In genomic region chr9:135888126-135888765, GRCh38 we compare ENCODE assay signal across 12 cellular contexts. TPM values are rescaled to one million over a fixed set of nuclear protein-coding genes. Genes with fewer than 3 reads are reported as not detected.
DNase-seq lines count a peak whose midpoint lies in the region; ATAC-seq and TF ChIP-seq lines count a peak whose summit lies in the region.
"Had no signal": no experiment of that assay in that cellular context is flagged by ENCODE, and none has a peak within 500 bp of the region (broad histone marks: within the 10 kb centered on the region; RNA-seq: fewer than 3 reads in every experiment).

No MANE protein-coding gene starts in this region.

- H3K4me1 ChIP-seq in A673 (ENCODE audit: insufficient read depth, low read length, poor library complexity, severe bottlenecking) = peaks cover 57% of the 10 kb centered on the region

- H3K36me3 Mint-ChIP-seq in activated CD8-positive, alpha-beta T cell treated with anti-CD3 and anti-CD28 coated beads for 36 hours (ENCODE audit: low read depth) = no peaks in the 10 kb centered on the region
- no peaks in the 10 kb centered on the region for H3K36me3 Mint-ChIP-seq in glutamatergic neuron (ENCODE audit: unreplicated experiment)
- H3K36me3 Mint-ChIP-seq in activated CD4-positive, alpha-beta T cell treated with anti-CD3 and anti-CD28 coated beads, Interleukin-2, amount 10 ng/mL, durations not matched to agents 24 days and 14 days (ENCODE audit: low read depth) = no peaks in the 10 kb centered on the region

- no peaks in the 10 kb centered on the region for H3K27me3 ChIP-seq in A673 (replicated peaks; ENCODE audit: insufficient read depth, low read depth, low read length, poor library complexity)
- H3K27me3 ChIP-seq: esophagus muscularis mucosa, uterus had no signal

- peak overlapping the region; percentile 50 for H3K27ac ChIP-seq in A673 (ENCODE audit: low read depth, low read length, poor library complexity, severe bottlenecking)
- H3K27ac ChIP-seq: uterus had no signal

- H3K9me3 Mint-ChIP-seq in activated CD8-positive, alpha-beta T cell treated with anti-CD3 and anti-CD28 coated beads for 36 hours = no peaks in the 10 kb centered on the region
- H3K9me3 Mint-ChIP-seq in glutamatergic neuron (ENCODE audit: unreplicated experiment) = peaks cover 13% of the 10 kb centered on the region
- H3K9me3 Mint-ChIP-seq in activated CD4-positive, alpha-beta T cell treated with anti-CD3 and anti-CD28 coated beads, Interleukin-2, amount 10 ng/mL, durations not matched to agents 24 days and 14 days = no peaks in the 10 kb centered on the region

- BruUV-seq in A673 (replicated peaks; lab: Mats Ljungman, UMichigan) = no TSS peak

- no peaks in the 10 kb centered on the region for H3K36me3 ChIP-seq in A673 (ENCODE audit: insufficient read depth, low read length, poor library complexity, severe bottlenecking)
- H3K36me3 ChIP-seq: esophagus muscularis mucosa, uterus had no signal

- TF ChIP-seq CTCF in A673 (conservative IDR thresholded peaks at IDR 0.05; ENCODE audit: low read depth, low read length) = no peak
- no peak for TF ChIP-seq CTCF in activated CD8-positive, alpha-beta T cell treated with anti-CD3 and anti-CD28 coated beads for 36 hours (IDR thresholded peaks at IDR 0.05)
- TF ChIP-seq CTCF in glutamatergic neuron (IDR thresholded peaks at IDR 0.05; ENCODE audit: partially characterized antibody, unreplicated experiment) = no peak

- in situ Hi-C loops in G401 (cut with HindIII; ENCODE audit: low sequenced_read_pairs) = no loop called here

- CTCF ChIA-PET in A673 (lab: Charles Lee) = no interaction called here
- CTCF ChIA-PET in activated CD8-positive, alpha-beta T cell treated with anti-CD3 and anti-CD28 coated beads for 36 hours (lab: Charles Lee) = interaction anchor here (1.0 kb wide), 2 partner anchors 11 to 23 kb away, joined by 3 read pairs; no protein-coding TSS in a partner anchor

- no peaks in the 10 kb centered on the region for H3K9me3 ChIP-seq in A673 (ENCODE audit: low read depth, low read length, poor library complexity, severe bottlenecking)
- H3K9me3 ChIP-seq: esophagus muscularis mucosa, uterus had no signal

- DNase-seq in A673 (ENCODE audit: low spot score) (no peak), G401 (ENCODE audit: low spot score) (peak; percentile 83), glutamatergic neuron (no peak), cortex of kidney (lab: John Stamatoyannopoulos, UW) (no peak), left colon (no peak), NAMALWA (ENCODE audit: low spot score) (no peak)
- no peak for DNase-seq in activated CD8-positive, alpha-beta T cell treated with anti-CD3 and anti-CD28 coated beads for 36 hours
- no peak for DNase-seq in activated CD4-positive, alpha-beta T cell treated with anti-CD3 and anti-CD28 coated beads, Interleukin-2, amount 10 ng/mL, durations not matched to agents 24 days and 14 days
- DNase-seq: NCI-H187 treated with DMSO at 0.1 percent for 48 hours, uterus had no signal

- intact Hi-C loops in A673 (cut with micrococcal nuclease; ENCODE audit: unreplicated experiment) = no loop called here
- intact Hi-C loops in activated CD8-positive, alpha-beta T cell treated with anti-CD3 and anti-CD28 coated beads for 36 hours (cut with micrococcal nuclease) = no loop called here
- intact Hi-C loops in left colon (cut with DNase I, micrococcal nuclease) = no loop called here
- intact Hi-C loops in activated CD4-positive, alpha-beta T cell treated with anti-CD3 and anti-CD28 coated beads, Interleukin-2, amount 10 ng/mL, durations not matched to agents 24 days and 14 days (cut with micrococcal nuclease) = no loop called here

- ATAC-seq in activated CD8-positive, alpha-beta T cell treated with anti-CD3 and anti-CD28 coated beads for 36 hours = no peak
- ATAC-seq in left colon = no peak

- no peaks in the 10 kb centered on the region for H3K27me3 Mint-ChIP-seq in activated CD8-positive, alpha-beta T cell treated with anti-CD3 and anti-CD28 coated beads for 36 hours
- peaks cover 11% of the 10 kb centered on the region for H3K27me3 Mint-ChIP-seq in glutamatergic neuron (ENCODE audit: unreplicated experiment)
- H3K27me3 Mint-ChIP-seq in activated CD4-positive, alpha-beta T cell treated with anti-CD3 and anti-CD28 coated beads, Interleukin-2, amount 10 ng/mL, durations not matched to agents 24 days and 14 days = no peaks in the 10 kb centered on the region

- H3K27ac Mint-ChIP-seq in activated CD8-positive, alpha-beta T cell treated with anti-CD3 and anti-CD28 coated beads for 36 hours = peak overlapping the region; percentile 82
- peak overlapping the region; percentile 80 for H3K27ac Mint-ChIP-seq in glutamatergic neuron (ENCODE audit: unreplicated experiment)
- H3K27ac Mint-ChIP-seq in activated CD4-positive, alpha-beta T cell treated with anti-CD3 and anti-CD28 coated beads, Interleukin-2, amount 10 ng/mL, durations not matched to agents 24 days and 14 days = no peak overlapping the region

- POLR2A ChIA-PET in A673 (lab: Charles Lee; ENCODE audit: low non-redundant PET) = no interaction called here
- POLR2A ChIA-PET in activated CD8-positive, alpha-beta T cell treated with anti-CD3 and anti-CD28 coated beads for 36 hours (lab: Charles Lee) = no interaction called here

- H3K4me3 ChIP-seq in A673 (ENCODE audit: low read depth, low read length, poor library complexity, severe bottlenecking) = no peak overlapping the region
- H3K4me3 ChIP-seq: esophagus muscularis mucosa, smooth muscle cell, uterus had no signal

- H3K4me3 Mint-ChIP-seq in activated CD8-positive, alpha-beta T cell treated with anti-CD3 and anti-CD28 coated beads for 36 hours = peak overlapping the region; percentile 48
- peak overlapping the region; percentile 41 for H3K4me3 Mint-ChIP-seq in glutamatergic neuron (ENCODE audit: unreplicated experiment)
- no peak overlapping the region for H3K4me3 Mint-ChIP-seq in activated CD4-positive, alpha-beta T cell treated with anti-CD3 and anti-CD28 coated beads, Interleukin-2, amount 10 ng/mL, durations not matched to agents 24 days and 14 days

- peaks cover 69% of the 10 kb centered on the region for H3K4me1 Mint-ChIP-seq in activated CD8-positive, alpha-beta T cell treated with anti-CD3 and anti-CD28 coated beads for 36 hours (ENCODE audit: low read depth)
- peaks cover 86% of the 10 kb centered on the region for H3K4me1 Mint-ChIP-seq in glutamatergic neuron (ENCODE audit: low read depth, unreplicated experiment)
- peaks cover 42% of the 10 kb centered on the region for H3K4me1 Mint-ChIP-seq in activated CD4-positive, alpha-beta T cell treated with anti-CD3 and anti-CD28 coated beads, Interleukin-2, amount 10 ng/mL, durations not matched to agents 24 days and 14 days

RNA-seq across cellular contexts. Expression of gene CAMSAP1, which starts 19.1 kb away (rescaled TPM):
- total RNA-seq in A673 (2021) (51.0 and 52.3 TPM in 2 replicates), glutamatergic neuron (ENCODE audit: unreplicated experiment) (150 TPM), left colon (10 to 100 TPM; 13.4 to 17.6 TPM)
- total RNA-seq in G401 (2014; rRNA removed; shearing (Covaris generic)) = 18.1 and 19.7 TPM in 2 replicates
- 10 to 100 TPM; 20.2 to 27.0 TPM for total RNA-seq in activated CD8-positive, alpha-beta T cell treated with anti-CD3 and anti-CD28 coated beads for 36 hours
- total RNA-seq in activated CD4-positive, alpha-beta T cell treated with anti-CD3 and anti-CD28 coated beads, Interleukin-2, amount 10 ng/mL, durations not matched to agents 24 days and 14 days = 45.2 and 49.9 TPM in 2 replicates
